In the genomic region with DNA sequence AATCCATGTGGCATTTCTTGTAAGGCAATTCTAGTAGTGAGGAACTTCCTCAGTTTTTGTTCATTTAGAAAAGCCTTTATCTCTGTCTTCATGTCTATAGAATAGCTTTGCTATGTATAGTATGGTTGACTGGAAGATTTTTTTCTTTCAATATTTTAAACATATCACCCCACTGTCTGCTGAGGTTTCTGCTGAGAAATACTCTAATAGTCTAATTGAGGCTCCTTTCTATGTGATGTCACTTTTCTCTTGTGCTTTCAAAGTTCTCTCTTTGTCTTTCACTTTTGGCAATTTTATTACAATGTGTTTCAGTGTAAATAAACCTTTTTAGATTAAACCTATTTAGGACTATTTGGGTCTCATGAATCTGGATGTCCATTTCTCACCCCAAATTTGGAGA, we compare ENCODE assay signal across 40 cellular contexts.
"Had no signal": no experiment of that assay in that cellular context is flagged by ENCODE, and none has a peak within 500 bp of the region (broad histone marks: within the 10 kb centered on the region; RNA-seq: fewer than 3 reads in every experiment).

No MANE protein-coding gene starts in this region.

- H3K4me1 Mint-ChIP-seq: activated naive CD4-positive, alpha-beta T cell treated with anti-CD3 and anti-CD28 coated beads, Interleukin-2, amount 10 ng/mL, durations not matched to agents 7 days and 5 days; activated naive CD4-positive, alpha-beta T cell treated with anti-CD3 and anti-CD28 coated beads, Interleukin-2, amount 50 U/mL, for 24 hours; activated naive CD8-positive, alpha-beta T cell treated with anti-CD3 and anti-CD28 coated beads for 36 hours; activated naive CD8-positive, alpha-beta T cell treated with anti-CD3 and anti-CD28 coated beads, Interleukin-2, amount 10 ng/mL, durations not matched to agents 7 days and 5 days; activated naive CD8-positive, alpha-beta T cell treated with anti-CD3 and anti-CD28 coated beads, Interleukin-2, amount 50 U/mL, for 24 hours; activated T-helper 17 cell treated with anti-CD3 and anti-CD28 coated beads, Interleukin-2, amount 50 U/mL, for 72 hours; brain; central memory CD8-positive, alpha-beta T cell had no signal

- ATAC-seq: activated naive CD4-positive, alpha-beta T cell treated with anti-CD3 and anti-CD28 coated beads, Interleukin-2, amount 50 U/mL, for 72 hours; activated naive CD8-positive, alpha-beta T cell treated with anti-CD3 and anti-CD28 coated beads, Interleukin-2, amount 50 U/mL, for 24 hours; activated T-cell treated with anti-CD3 and anti-CD28 coated beads, Interleukin-2, amount 50 U/mL, for 4 hours; activated T-cell treated with anti-CD3 and anti-CD28 coated beads, Interleukin-2, amount 50 U/mL, for 72 hours; activated T-helper 17 cell treated with anti-CD3 and anti-CD28 coated beads, Interleukin-2, amount 50 U/mL, for 72 hours; body of pancreas had no signal

- H3K36me3 ChIP-seq: adrenal gland, ascending aorta, brain microvascular endothelial cell, breast epithelium, cardiac muscle cell had no signal

- H3K27me3 ChIP-seq: adrenal gland, ascending aorta, body of pancreas, brain microvascular endothelial cell, breast epithelium, cardiac muscle cell had no signal

- H3K27ac Mint-ChIP-seq: activated naive CD4-positive, alpha-beta T cell treated with anti-CD3 and anti-CD28 coated beads for 36 hours; activated naive CD4-positive, alpha-beta T cell treated with anti-CD3 and anti-CD28 coated beads, Interleukin-2, amount 10 ng/mL, durations not matched to agents 7 days and 5 days; activated naive CD4-positive, alpha-beta T cell treated with anti-CD3 and anti-CD28 coated beads, Interleukin-2, amount 50 U/mL, for 24 hours; activated naive CD4-positive, alpha-beta T cell treated with anti-CD3 and anti-CD28 coated beads, Interleukin-2, amount 50 U/mL, for 72 hours; activated naive CD8-positive, alpha-beta T cell; activated naive CD8-positive, alpha-beta T cell treated with anti-CD3 and anti-CD28 coated beads for 36 hours; activated naive CD8-positive, alpha-beta T cell treated with anti-CD3 and anti-CD28 coated beads, Interleukin-2, amount 10 ng/mL, durations not matched to agents 7 days and 5 days; activated naive CD8-positive, alpha-beta T cell treated with anti-CD3 and anti-CD28 coated beads, Interleukin-2, amount 50 U/mL, for 24 hours; activated T-cell treated with anti-CD3 and anti-CD28 coated beads, Interleukin-2, amount 50 U/mL, for 24 hours; activated T-cell treated with anti-CD3 and anti-CD28 coated beads, Interleukin-2, amount 50 U/mL, for 72 hours; activated T-helper 1 cell treated with anti-CD3 and anti-CD28 coated beads, Interleukin-12 subunit alpha, Interleukin-12 subunit beta, Interleukin-2, Interleukin-4 antibody, amounts not matched to agents 30 ng/mL and 10 ng/mL and 1 ng/mL, durations not matched to agents 14 hours and 24 hours and 36 hours; activated T-helper 17 cell treated with anti-CD3 and anti-CD28 coated beads, Interleukin-2, amount 50 U/mL, for 72 hours; activated T-helper 2 cell treated with anti-CD3 and anti-CD28 coated beads, Interferon-gamma antibody, Interleukin-2, Interleukin-4, amounts not matched to agents 10 μg/mL and 5 μg/mL and 100 μg/mL, durations not matched to agents 14 hours and 24 hours and 36 hours; brain had no signal

- H3K4me3 Mint-ChIP-seq: activated naive CD4-positive, alpha-beta T cell treated with anti-CD3 and anti-CD28 coated beads for 36 hours; activated naive CD4-positive, alpha-beta T cell treated with anti-CD3 and anti-CD28 coated beads, Interleukin-2, amount 10 ng/mL, durations not matched to agents 7 days and 5 days; activated naive CD4-positive, alpha-beta T cell treated with anti-CD3 and anti-CD28 coated beads, Interleukin-2, amount 50 U/mL, for 24 hours; activated naive CD8-positive, alpha-beta T cell; activated naive CD8-positive, alpha-beta T cell treated with anti-CD3 and anti-CD28 coated beads for 36 hours; activated naive CD8-positive, alpha-beta T cell treated with anti-CD3 and anti-CD28 coated beads, Interleukin-2, amount 10 ng/mL, durations not matched to agents 7 days and 5 days; activated naive CD8-positive, alpha-beta T cell treated with anti-CD3 and anti-CD28 coated beads, Interleukin-2, amount 50 U/mL, for 24 hours; activated T-cell treated with anti-CD3 and anti-CD28 coated beads, Interleukin-2, amount 50 U/mL, for 24 hours; activated T-cell treated with anti-CD3 and anti-CD28 coated beads, Interleukin-2, amount 50 U/mL, for 4 hours; activated T-cell treated with anti-CD3 and anti-CD28 coated beads, Interleukin-2, amount 50 U/mL, for 72 hours; activated T-helper 1 cell treated with anti-CD3 and anti-CD28 coated beads, Interleukin-12 subunit alpha, Interleukin-12 subunit beta, Interleukin-2, Interleukin-4 antibody, amounts not matched to agents 30 ng/mL and 10 ng/mL and 1 ng/mL, durations not matched to agents 14 hours and 24 hours and 36 hours; activated T-helper 17 cell treated with anti-CD3 and anti-CD28 coated beads, Interleukin-2, amount 50 U/mL, for 72 hours; brain; central memory CD8-positive, alpha-beta T cell had no signal

- H3K4me3 ChIP-seq: adrenal gland, ascending aorta, body of pancreas, breast epithelium, cardiac muscle cell had no signal

- H3K4me1 ChIP-seq: adrenal gland, ascending aorta, body of pancreas, breast epithelium had no signal

- H3K27ac ChIP-seq: adrenal gland, ascending aorta, body of pancreas, brain microvascular endothelial cell, breast epithelium, cardiac muscle cell had no signal

- DNase-seq: activated effector memory CD4-positive, alpha-beta T cell treated with anti-CD3 and anti-CD28 coated beads, Interleukin-2, amount 50 U/mL, for 16 hours; activated effector memory CD4-positive, alpha-beta T cell treated with Interleukin-2 at 50 U/mL for 16 hours; activated gamma-delta T cell; activated gamma-delta T cell treated with Interleukin-2 at 50 U/mL for 16 hours; activated naive CD4-positive, alpha-beta T cell; activated naive CD4-positive, alpha-beta T cell treated with anti-CD3 and anti-CD28 coated beads for 36 hours; activated naive CD4-positive, alpha-beta T cell treated with anti-CD3 and anti-CD28 coated beads, Interleukin-2, amount 10 ng/mL, durations not matched to agents 7 days and 5 days; activated naive CD4-positive, alpha-beta T cell treated with anti-CD3 and anti-CD28 coated beads, Interleukin-2, amount 50 U/mL, for 16 hours; activated naive CD4-positive, alpha-beta T cell treated with Interleukin-2 at 50 U/mL for 16 hours; activated naive CD8-positive, alpha-beta T cell treated with anti-CD3 and anti-CD28 coated beads for 36 hours; activated naive CD8-positive, alpha-beta T cell treated with anti-CD3 and anti-CD28 coated beads, Interleukin-2, amount 10 ng/mL, durations not matched to agents 7 days and 5 days; activated naive CD8-positive, alpha-beta T cell treated with anti-CD3 and anti-CD28 coated beads, Interleukin-2, amount 50 U/mL, for 24 hours; activated T-cell treated with anti-CD3 and anti-CD28 coated beads, Interleukin-2, amount 50 U/mL, for 1 hour; activated T-cell treated with anti-CD3 and anti-CD28 coated beads, Interleukin-2, amount 50 U/mL, for 24 hours; activated T-cell treated with anti-CD3 and anti-CD28 coated beads, Interleukin-2, amount 50 U/mL, for 4 hours; activated T-cell treated with anti-CD3 and anti-CD28 coated beads, Interleukin-2, amount 50 U/mL, for 48 hours; activated T-cell treated with anti-CD3 and anti-CD28 coated beads, Interleukin-2, amount 50 U/mL, for 72 hours; adrenal gland; amniotic stem cell; amygdala; anterior cingulate cortex; aorta; body of pancreas; brain microvascular endothelial cell; caudate nucleus; central memory CD4-positive, alpha-beta T cell; cerebellar nuclear complex had no signal

- H3K27me3 Mint-ChIP-seq: activated naive CD4-positive, alpha-beta T cell treated with anti-CD3 and anti-CD28 coated beads, Interleukin-2, amount 10 ng/mL, durations not matched to agents 7 days and 5 days; activated naive CD4-positive, alpha-beta T cell treated with anti-CD3 and anti-CD28 coated beads, Interleukin-2, amount 50 U/mL, for 24 hours; activated naive CD8-positive, alpha-beta T cell treated with anti-CD3 and anti-CD28 coated beads for 36 hours; activated naive CD8-positive, alpha-beta T cell treated with anti-CD3 and anti-CD28 coated beads, Interleukin-2, amount 50 U/mL, for 24 hours; activated T-cell treated with anti-CD3 and anti-CD28 coated beads, Interleukin-2, amount 50 U/mL, for 24 hours; activated T-helper 17 cell treated with anti-CD3 and anti-CD28 coated beads, Interleukin-2, amount 50 U/mL, for 72 hours; brain; central memory CD8-positive, alpha-beta T cell had no signal

- H3K9me3 Mint-ChIP-seq: activated naive CD4-positive, alpha-beta T cell treated with anti-CD3 and anti-CD28 coated beads, Interleukin-2, amount 10 ng/mL, durations not matched to agents 7 days and 5 days; activated T-helper 1 cell treated with anti-CD3 and anti-CD28 coated beads, Interleukin-12 subunit alpha, Interleukin-12 subunit beta, Interleukin-2, Interleukin-4 antibody, amounts not matched to agents 30 ng/mL and 10 ng/mL and 1 ng/mL, durations not matched to agents 14 hours and 24 hours and 36 hours; activated T-helper 2 cell treated with anti-CD3 and anti-CD28 coated beads, Interferon-gamma antibody, Interleukin-2, Interleukin-4, amounts not matched to agents 10 μg/mL and 5 μg/mL and 100 μg/mL, durations not matched to agents 14 hours and 24 hours and 36 hours had no signal

- H3K9me3 ChIP-seq: adrenal gland had no signal

- FAIRE-seq: astrocyte, bronchial epithelial cell had no signal

- H3K36me3 Mint-ChIP-seq: activated naive CD4-positive, alpha-beta T cell treated with anti-CD3 and anti-CD28 coated beads, Interleukin-2, amount 10 ng/mL, durations not matched to agents 7 days and 5 days; activated naive CD4-positive, alpha-beta T cell treated with anti-CD3 and anti-CD28 coated beads, Interleukin-2, amount 50 U/mL, for 24 hours; activated naive CD4-positive, alpha-beta T cell treated with anti-CD3 and anti-CD28 coated beads, Interleukin-2, amount 50 U/mL, for 72 hours; activated naive CD8-positive, alpha-beta T cell; activated naive CD8-positive, alpha-beta T cell treated with anti-CD3 and anti-CD28 coated beads for 36 hours; activated naive CD8-positive, alpha-beta T cell treated with anti-CD3 and anti-CD28 coated beads, Interleukin-2, amount 10 ng/mL, durations not matched to agents 7 days and 5 days had no signal
